11 cellular contexts compared by ENCODE assay signal in genomic region chr6:30912746-30913520, GRCh38. TPM values are rescaled to one million over a fixed set of nuclear protein-coding genes. Genes with fewer than 3 reads are reported as not detected.
DNase-seq lines count a peak whose midpoint lies in the region; ATAC-seq, FAIRE-seq and TF ChIP-seq lines count a peak whose summit lies in the region.
"Had no signal": no experiment of that assay in that cellular context is flagged by ENCODE, and none has a peak within 500 bp of the region (broad histone marks: within the 10 kb centered on the region; RNA-seq: fewer than 3 reads in every experiment).

No MANE protein-coding gene starts in this region.

- DNase-seq in LHCN-M2 (ENCODE audit: low read depth) (peak; percentile 35), HepG2 (ENCODE audit: low spot score) (no peak), stomach (no peak), MG63 (no peak)
- no peak for DNase-seq in activated naive CD8-positive, alpha-beta T cell treated with anti-CD3 and anti-CD28 coated beads, Interleukin-2, amount 10 ng/mL, durations not matched to agents 7 days and 5 days
- DNase-seq: NCI-H510A, small intestine had no signal

- WGBS in HepG2 (ENCODE audit: low lambda C conversion rate): 95% methylated on average over 8 of the region's 8 CpGs
- WGBS in stomach, 5 donors: 71 to 82% (median 81%) methylated on average over 7 to 8 of the region's 8 CpGs

- no peaks in the 10 kb centered on the region for H3K27me3 Mint-ChIP-seq in activated naive CD8-positive, alpha-beta T cell treated with anti-CD3 and anti-CD28 coated beads, Interleukin-2, amount 10 ng/mL, durations not matched to agents 7 days and 5 days

- TF ChIP-seq CTCF in HepG2 (CRISPR knock-in tag; IDR thresholded peaks at IDR 0.05): no peak
- TF ChIP-seq CTCF in stomach (IDR thresholded peaks at IDR 0.05): no peak

- intact Hi-C loops in HepG2 (cut with micrococcal nuclease; ENCODE audit: unreplicated experiment): no loop called here
- intact Hi-C loops in stomach (cut with DNase I; ENCODE audit: low total_unique reads): no loop called here

- H3K27ac Mint-ChIP-seq in activated naive CD8-positive, alpha-beta T cell treated with anti-CD3 and anti-CD28 coated beads, Interleukin-2, amount 10 ng/mL, durations not matched to agents 7 days and 5 days: peak overlapping the region; percentile 13

- no TSS peak for BruUV-seq in HepG2 (replicated peaks; lab: Mats Ljungman, UMichigan)

- H3K4me2 ChIP-seq in HepG2 (ENCODE audit: low read depth, low read length): no peak overlapping the region

- H2AFZ ChIP-seq in HepG2 (ENCODE audit: low read length): no peak overlapping the region

- H3K9me3 ChIP-seq in HepG2 (ENCODE audit: low read length) (no peaks in the 10 kb centered on the region), stomach (no peaks in the 10 kb centered on the region), MG63 (no peaks in the 10 kb centered on the region)

- no peak for ATAC-seq in activated naive CD8-positive, alpha-beta T cell treated with anti-CD3 and anti-CD28 coated beads, Interleukin-2, amount 10 ng/mL, durations not matched to agents 7 days and 5 days (ENCODE audit: low read depth)
- ATAC-seq in HepG2 (no peak), GM18520 (IDR thresholded peaks at IDR 0.05; ENCODE audit: unreplicated experiment) (no peak), GM19035 (IDR thresholded peaks at IDR 0.05; ENCODE audit: unreplicated experiment) (no peak)

- peak overlapping the region; percentile 61 for H3K27ac ChIP-seq in HepG2 (ENCODE audit: extremely low read length, insufficient read depth, low read length)
- peak overlapping the region in 4 of 5 donors; percentile 87 to 95 (median 93) for H3K27ac ChIP-seq in stomach
- H3K27ac ChIP-seq: HL-60 had no signal

- H3K4me3 Mint-ChIP-seq in activated naive CD8-positive, alpha-beta T cell treated with anti-CD3 and anti-CD28 coated beads, Interleukin-2, amount 10 ng/mL, durations not matched to agents 7 days and 5 days: peak overlapping the region; percentile 98

- TF ChIP-seq RAD21 in HepG2 (CRISPR knock-in tag; IDR thresholded peaks at IDR 0.05): no peak

- H3K36me3 ChIP-seq in HepG2 (replicated peaks in 1 of 2; ENCODE audit: control insufficient read depth in 1 of 2, insufficient read depth in 2 of 2, low read length in 2 of 2): peaks cover 11 to 40% of the 10 kb centered on the region in 2 experiments
- peaks cover 21 to 52% (median 47%) of the 10 kb centered on the region in 4 donors for H3K36me3 ChIP-seq in stomach
- H3K36me3 ChIP-seq in MG63: peaks cover 7% of the 10 kb centered on the region

- H3K9ac ChIP-seq in HepG2 (ENCODE audit: insufficient read depth, low read depth, low read length): no peak overlapping the region

- H4K20me1 ChIP-seq in HepG2 (ENCODE audit: insufficient read depth, low read length): no peaks in the 10 kb centered on the region

- no peak for FAIRE-seq in HepG2 (lab: Jason Lieb, UNC)
- FAIRE-seq: small intestine, urothelium cell line had no signal

- no peaks in the 10 kb centered on the region for H3K9me3 Mint-ChIP-seq in activated naive CD8-positive, alpha-beta T cell treated with anti-CD3 and anti-CD28 coated beads, Interleukin-2, amount 10 ng/mL, durations not matched to agents 7 days and 5 days

- in situ Hi-C loops in HepG2 (cut with HindIII; ENCODE audit: extremely low pct_ligation_motif_present, low pct_unique_long_range_greater_than_20kb): no loop called here

- peaks cover 35% of the 10 kb centered on the region for H3K4me1 Mint-ChIP-seq in activated naive CD8-positive, alpha-beta T cell treated with anti-CD3 and anti-CD28 coated beads, Interleukin-2, amount 10 ng/mL, durations not matched to agents 7 days and 5 days

- H3K4me1 ChIP-seq in HepG2 (ENCODE audit: insufficient read depth, low read length): peaks cover 39% of the 10 kb centered on the region
- H3K4me1 ChIP-seq in stomach: peaks cover 32 to 55% (median 45%) of the 10 kb centered on the region in 4 donors

- H3K27me3 ChIP-seq in HepG2 (ENCODE audit: control insufficient read depth in 1 of 2, insufficient read depth in 2 of 2, low read length in 2 of 2) (no peaks in the 10 kb centered on the region; a peak in 1 of 5 replicates), stomach (no peaks in the 10 kb centered on the region), MG63 (no peaks in the 10 kb centered on the region)

- H3K4me3 ChIP-seq in HepG2 (replicated peaks in 1 of 3; ENCODE audit: insufficient read depth in 1 of 3, low read depth in 2 of 3, low read length in 3 of 3) (no peak overlapping the region), stomach (peak overlapping the region in 1 of 4 donors; percentile 56), MG63 (no peak overlapping the region)

- CTCF ChIA-PET in HepG2 (lab: Yijun Ruan, JAX; ENCODE audit: low intra/inter-chr PET ratio, low total read pairs): no interaction called here

- POLR2A ChIA-PET in activated naive CD8-positive, alpha-beta T cell treated with anti-CD3 and anti-CD28 coated beads, Interleukin-2, amount 10 ng/mL, durations not matched to agents 7 days and 5 days (lab: Charles Lee): interaction anchor here (0.8 to 2.9 kb wide), 11 partner anchors 8 to 265 kb away, joined by 3 to 13 read pairs (median 3); no protein-coding TSS in a partner anchor
- POLR2A ChIA-PET in HepG2 (lab: Yijun Ruan, JAX): interaction anchor here (1.1 to 3.4 kb wide), 11 partner anchors 8 to 196 kb away, joined by 3 to 24 read pairs (median 7); partner anchors contain the start of genes DDR1 and MDC1

- TF ChIP-seq EP300 in HepG2 (IDR thresholded peaks at IDR 0.05; ENCODE audit: low read depth in 2 of 2, low read length in 2 of 2) (no peak), HepG2 (CRISPR knock-in tag; IDR thresholded peaks at IDR 0.05; ENCODE audit: borderline replicate concordance) (no peak), stomach (IDR thresholded peaks at IDR 0.05) (no peak)

- TF ChIP-seq POLR2A in HepG2 (IDR thresholded peaks at IDR 0.05; ENCODE audit: insufficient read depth in 1 of 2, low read depth in 2 of 2, low read length in 2 of 2) (no peak), stomach (IDR thresholded peaks at IDR 0.05) (no peak)

- H3K36me3 Mint-ChIP-seq in activated naive CD8-positive, alpha-beta T cell treated with anti-CD3 and anti-CD28 coated beads, Interleukin-2, amount 10 ng/mL, durations not matched to agents 7 days and 5 days: peaks cover 17% of the 10 kb centered on the region

- H3K79me2 ChIP-seq in HepG2 (ENCODE audit: insufficient read depth, low read length): peaks cover 28% of the 10 kb centered on the region

RNA-seq across cellular contexts. Expression of gene VARS2, which starts 1.1 kb away (rescaled TPM):
- 21.9 and 26.5 TPM in 2 replicates for total RNA-seq in LHCN-M2 (2014; rRNA removed)
- 17.5 TPM for polyA plus RNA-seq in LHCN-M2 (2012)
- 10 to 100 TPM; 38.0 to 43.1 TPM for total RNA-seq in activated naive CD8-positive, alpha-beta T cell treated with anti-CD3 and anti-CD28 coated beads, Interleukin-2, amount 10 ng/mL, durations not matched to agents 7 days and 5 days
- 45.9 and 71.8 TPM in 2 replicates for total RNA-seq in HepG2 (2016; rRNA removed; fragmentation: Illumina TruSeq; extraction: Trizol)
- total RNA-seq in HepG2 (2016; cell fraction: cytosol; rRNA removed; fragmentation: Illumina TruSeq; extraction: Trizol; ENCODE audit: low read depth): 12.3 and 14.4 TPM in 2 replicates
- total RNA-seq in HepG2 (2016; cell fraction: insoluble cytoplasmic fraction; rRNA removed; fragmentation: Illumina TruSeq; extraction: Trizol): 38.9 and 75.5 TPM in 2 replicates
- total RNA-seq in HepG2 (2016; cell fraction: membrane; rRNA removed; fragmentation: Illumina TruSeq; extraction: Trizol): 27.5 and 28.2 TPM in 2 replicates
- total RNA-seq in HepG2 (2016; cell fraction: nucleus; rRNA removed; fragmentation: Illumina TruSeq; extraction: Trizol): 63.3 and 78.0 TPM in 2 replicates
- polyA plus RNA-seq in HepG2 (2011; rRNA removed): 61.8 and 68.8 TPM in 2 replicates
- 21.9 and 29.1 TPM in 2 replicates for polyA plus RNA-seq in HepG2 (2011; cell fraction: cytosol; rRNA removed)
- polyA plus RNA-seq in HepG2 (2011; cell fraction: nucleus; rRNA removed): 392 and 449 TPM in 2 replicates
- 45.5 and 49.9 TPM in 2 replicates for polyA plus RNA-seq in HepG2 (2012)
- 9.2 and 9.4 TPM in 2 replicates for polyA plus RNA-seq in HepG2 (2016; cell fraction: cytosol; fragmentation: Illumina TruSeq; extraction: Trizol; ENCODE audit: low read depth)
- polyA plus RNA-seq in HepG2 (2016; cell fraction: insoluble cytoplasmic fraction; fragmentation: Illumina TruSeq; extraction: Trizol; ENCODE audit: low read depth): 31.3 and 38.2 TPM in 2 replicates
- polyA plus RNA-seq in HepG2 (2016; cell fraction: membrane; fragmentation: Illumina TruSeq; extraction: Trizol; ENCODE audit: low read depth): 17.7 and 19.1 TPM in 2 replicates
- 189 and 203 TPM in 2 replicates for polyA plus RNA-seq in HepG2 (2016; cell fraction: nucleus; fragmentation: Illumina TruSeq; extraction: Trizol; ENCODE audit: insufficient read depth, low read depth)
- polyA minus RNA-seq in HepG2 (2011; rRNA and poly(A)+ RNA removed; ENCODE audit: low replicate concordance): 37.3 and 128 TPM in 2 replicates
- 32.2 and 37.4 TPM in 2 replicates for polyA minus RNA-seq in HepG2 (2011; cell fraction: cytosol; rRNA and poly(A)+ RNA removed)
- 56.0 and 56.3 TPM in 2 replicates for polyA minus RNA-seq in HepG2 (2011; cell fraction: nucleus; rRNA and poly(A)+ RNA removed)
- total RNA-seq in stomach: 10 to 100 TPM in 4 of 5 donors, 1 to 10 TPM in 1; 1.2 to 61.6 (median 22.7) TPM
- polyA plus RNA-seq in stomach: 10 to 100 TPM; 17.9 to 21.8 (median 18.5) TPM
- total RNA-seq in MG63 (2014; rRNA removed; shearing (Covaris generic); ENCODE audit: low replicate concordance): 10.7 and 23.6 TPM in 2 replicates

RNA-seq across cellular contexts. Expression of gene GTF2H4, which starts 4.9 kb away (rescaled TPM):
- 9.0 and 16.2 TPM in 2 replicates for total RNA-seq in LHCN-M2 (2014; rRNA removed)
- 18.7 TPM for polyA plus RNA-seq in LHCN-M2 (2012)
- total RNA-seq in activated naive CD8-positive, alpha-beta T cell treated with anti-CD3 and anti-CD28 coated beads, Interleukin-2, amount 10 ng/mL, durations not matched to agents 7 days and 5 days: 10 to 100 TPM; 26.7 to 36.2 TPM
- total RNA-seq in HepG2 (2016; rRNA removed; fragmentation: Illumina TruSeq; extraction: Trizol): 15.9 and 18.0 TPM in 2 replicates
- 1.5 and 3.1 TPM in 2 replicates for total RNA-seq in HepG2 (2016; cell fraction: cytosol; rRNA removed; fragmentation: Illumina TruSeq; extraction: Trizol; ENCODE audit: low read depth)
- total RNA-seq in HepG2 (2016; cell fraction: insoluble cytoplasmic fraction; rRNA removed; fragmentation: Illumina TruSeq; extraction: Trizol): 14.1 and 17.5 TPM in 2 replicates
- 4.5 and 5.7 TPM in 2 replicates for total RNA-seq in HepG2 (2016; cell fraction: membrane; rRNA removed; fragmentation: Illumina TruSeq; extraction: Trizol)
- total RNA-seq in HepG2 (2016; cell fraction: nucleus; rRNA removed; fragmentation: Illumina TruSeq; extraction: Trizol): 27.0 and 30.2 TPM in 2 replicates
- 49.3 and 58.3 TPM in 2 replicates for polyA plus RNA-seq in HepG2 (2011; rRNA removed)
- polyA plus RNA-seq in HepG2 (2011; cell fraction: cytosol; rRNA removed): 19.9 and 20.1 TPM in 2 replicates
- polyA plus RNA-seq in HepG2 (2011; cell fraction: nucleus; rRNA removed): 258 and 287 TPM in 2 replicates
- polyA plus RNA-seq in HepG2 (2012): 29.0 and 51.4 TPM in 2 replicates
- polyA plus RNA-seq in HepG2 (2016; cell fraction: cytosol; fragmentation: Illumina TruSeq; extraction: Trizol; ENCODE audit: low read depth): 2.6 and 3.1 TPM in 2 replicates
- polyA plus RNA-seq in HepG2 (2016; cell fraction: insoluble cytoplasmic fraction; fragmentation: Illumina TruSeq; extraction: Trizol; ENCODE audit: low read depth): 25.8 and 31.0 TPM in 2 replicates
- 4.9 and 6.0 TPM in 2 replicates for polyA plus RNA-seq in HepG2 (2016; cell fraction: membrane; fragmentation: Illumina TruSeq; extraction: Trizol; ENCODE audit: low read depth)
- 114 and 125 TPM in 2 replicates for polyA plus RNA-seq in HepG2 (2016; cell fraction: nucleus; fragmentation: Illumina TruSeq; extraction: Trizol; ENCODE audit: insufficient read depth, low read depth)
- 25.0 and 30.0 TPM in 2 replicates for polyA minus RNA-seq in HepG2 (2011; rRNA and poly(A)+ RNA removed; ENCODE audit: low replicate concordance)
- polyA minus RNA-seq in HepG2 (2011; cell fraction: cytosol; rRNA and poly(A)+ RNA removed): 4.9 and 8.5 TPM in 2 replicates
- polyA minus RNA-seq in HepG2 (2011; cell fraction: nucleus; rRNA and poly(A)+ RNA removed): 61.3 and 64.4 TPM in 2 replicates
- 10 to 100 TPM in 2 of 5 donors, 1 to 10 TPM in 3; 3.9 to 67.4 (median 8.1) TPM for total RNA-seq in stomach
- polyA plus RNA-seq in stomach: 10 to 100 TPM; 15.3 to 29.6 (median 17.6) TPM
- 18.8 and 26.4 TPM in 2 replicates for total RNA-seq in MG63 (2014; rRNA removed; shearing (Covaris generic); ENCODE audit: low replicate concordance)

RNA-seq across cellular contexts. Expression of gene SFTA2, which starts 19.0 kb away (rescaled TPM):
- total RNA-seq in LHCN-M2 (2014; rRNA removed) (not detected in 2 replicates), HepG2 (2016; rRNA removed; fragmentation: Illumina TruSeq; extraction: Trizol) (not detected in 2 replicates), stomach (10 to 100 TPM in 1 of 5 donors, 1 to 10 TPM in 1, not detected in 3; 2.8 to 15.2 TPM)
- polyA plus RNA-seq in LHCN-M2 (2012): not detected
- total RNA-seq in activated naive CD8-positive, alpha-beta T cell treated with anti-CD3 and anti-CD28 coated beads, Interleukin-2, amount 10 ng/mL, durations not matched to agents 7 days and 5 days: not detected
- not detected in 2 replicates for total RNA-seq in HepG2 (2016; cell fraction: cytosol; rRNA removed; fragmentation: Illumina TruSeq; extraction: Trizol; ENCODE audit: low read depth)
- not detected in 2 replicates for total RNA-seq in HepG2 (2016; cell fraction: insoluble cytoplasmic fraction; rRNA removed; fragmentation: Illumina TruSeq; extraction: Trizol)
- not detected in 2 replicates for total RNA-seq in HepG2 (2016; cell fraction: membrane; rRNA removed; fragmentation: Illumina TruSeq; extraction: Trizol)
- not detected in 2 replicates for total RNA-seq in HepG2 (2016; cell fraction: nucleus; rRNA removed; fragmentation: Illumina TruSeq; extraction: Trizol)
- polyA plus RNA-seq in HepG2 (2011; rRNA removed) (not detected in 2 replicates), stomach (10 to 100 TPM; 10.2 to 94.7 (median 44.1) TPM)
- not detected in 2 replicates for polyA plus RNA-seq in HepG2 (2011; cell fraction: cytosol; rRNA removed)
- polyA plus RNA-seq in HepG2 (2011; cell fraction: nucleus; rRNA removed): not detected in 2 replicates
- not detected in 2 replicates for polyA plus RNA-seq in HepG2 (2012)
- polyA plus RNA-seq in HepG2 (2016; cell fraction: cytosol; fragmentation: Illumina TruSeq; extraction: Trizol; ENCODE audit: low read depth): not detected in 2 replicates
- not detected in 2 replicates for polyA plus RNA-seq in HepG2 (2016; cell fraction: insoluble cytoplasmic fraction; fragmentation: Illumina TruSeq; extraction: Trizol; ENCODE audit: low read depth)
- polyA plus RNA-seq in HepG2 (2016; cell fraction: membrane; fragmentation: Illumina TruSeq; extraction: Trizol; ENCODE audit: low read depth): not detected in 2 replicates
- not detected in 2 replicates for polyA plus RNA-seq in HepG2 (2016; cell fraction: nucleus; fragmentation: Illumina TruSeq; extraction: Trizol; ENCODE audit: insufficient read depth, low read depth)
- polyA minus RNA-seq in HepG2 (2011; rRNA and poly(A)+ RNA removed; ENCODE audit: low replicate concordance): not detected in 2 replicates
- not detected in 2 replicates for polyA minus RNA-seq in HepG2 (2011; cell fraction: cytosol; rRNA and poly(A)+ RNA removed)
- not detected in 2 replicates for polyA minus RNA-seq in HepG2 (2011; cell fraction: nucleus; rRNA and poly(A)+ RNA removed)
- total RNA-seq in MG63 (2014; rRNA removed; shearing (Covaris generic); ENCODE audit: low replicate concordance): not detected in 2 replicates

RNA-seq across cellular contexts. Expression of gene MUCL3, which starts 27.8 kb away (rescaled TPM):
- total RNA-seq in LHCN-M2 (2014; rRNA removed): not detected in 2 replicates
- polyA plus RNA-seq in LHCN-M2 (2012): 0.04 TPM
- total RNA-seq in activated naive CD8-positive, alpha-beta T cell treated with anti-CD3 and anti-CD28 coated beads, Interleukin-2, amount 10 ng/mL, durations not matched to agents 7 days and 5 days: not detected
- not detected in 2 replicates for total RNA-seq in HepG2 (2016; rRNA removed; fragmentation: Illumina TruSeq; extraction: Trizol)
- not detected in 2 replicates for total RNA-seq in HepG2 (2016; cell fraction: cytosol; rRNA removed; fragmentation: Illumina TruSeq; extraction: Trizol; ENCODE audit: low read depth)
- total RNA-seq in HepG2 (2016; cell fraction: insoluble cytoplasmic fraction; rRNA removed; fragmentation: Illumina TruSeq; extraction: Trizol): not detected in 2 replicates
- not detected in 2 replicates for total RNA-seq in HepG2 (2016; cell fraction: membrane; rRNA removed; fragmentation: Illumina TruSeq; extraction: Trizol)
- not detected in 2 replicates for total RNA-seq in HepG2 (2016; cell fraction: nucleus; rRNA removed; fragmentation: Illumina TruSeq; extraction: Trizol)
- polyA plus RNA-seq in HepG2 (2011; rRNA removed): not detected in 2 replicates
- not detected in 2 replicates for polyA plus RNA-seq in HepG2 (2011; cell fraction: cytosol; rRNA removed)
- not detected in 2 replicates for polyA plus RNA-seq in HepG2 (2011; cell fraction: nucleus; rRNA removed)
- not detected in 2 replicates for polyA plus RNA-seq in HepG2 (2012)
- polyA plus RNA-seq in HepG2 (2016; cell fraction: cytosol; fragmentation: Illumina TruSeq; extraction: Trizol; ENCODE audit: low read depth): not detected in 2 replicates
- polyA plus RNA-seq in HepG2 (2016; cell fraction: insoluble cytoplasmic fraction; fragmentation: Illumina TruSeq; extraction: Trizol; ENCODE audit: low read depth): not detected in 2 replicates
- polyA plus RNA-seq in HepG2 (2016; cell fraction: membrane; fragmentation: Illumina TruSeq; extraction: Trizol; ENCODE audit: low read depth): not detected in 2 replicates
- polyA plus RNA-seq in HepG2 (2016; cell fraction: nucleus; fragmentation: Illumina TruSeq; extraction: Trizol; ENCODE audit: insufficient read depth, low read depth): not detected in 2 replicates
- not detected in 2 replicates for polyA minus RNA-seq in HepG2 (2011; rRNA and poly(A)+ RNA removed; ENCODE audit: low replicate concordance)
- not detected in 2 replicates for polyA minus RNA-seq in HepG2 (2011; cell fraction: cytosol; rRNA and poly(A)+ RNA removed)
- not detected in 2 replicates for polyA minus RNA-seq in HepG2 (2011; cell fraction: nucleus; rRNA and poly(A)+ RNA removed)
- total RNA-seq in stomach: 100 to 1,000 TPM in 3 of 5 donors, 10 to 100 TPM in 1, under 1 TPM in 1; 0.87 to 346 (median 168) TPM
- 10 to 100 TPM; 17.5 to 83.3 (median 39.6) TPM for polyA plus RNA-seq in stomach
- not detected in 2 replicates for total RNA-seq in MG63 (2014; rRNA removed; shearing (Covaris generic); ENCODE audit: low replicate concordance)

RNA-seq across cellular contexts. Expression of gene DDR1, which starts 28.6 kb away (rescaled TPM):
- 43.1 and 47.0 TPM in 2 replicates for total RNA-seq in LHCN-M2 (2014; rRNA removed)
- 54.1 TPM for polyA plus RNA-seq in LHCN-M2 (2012)
- 10 to 100 TPM; 10.9 to 11.3 TPM for total RNA-seq in activated naive CD8-positive, alpha-beta T cell treated with anti-CD3 and anti-CD28 coated beads, Interleukin-2, amount 10 ng/mL, durations not matched to agents 7 days and 5 days
- total RNA-seq in HepG2 (2016; rRNA removed; fragmentation: Illumina TruSeq; extraction: Trizol): 7.0 and 16.7 TPM in 2 replicates
- total RNA-seq in HepG2 (2016; cell fraction: cytosol; rRNA removed; fragmentation: Illumina TruSeq; extraction: Trizol; ENCODE audit: low read depth): 5.8 and 8.2 TPM in 2 replicates
- total RNA-seq in HepG2 (2016; cell fraction: insoluble cytoplasmic fraction; rRNA removed; fragmentation: Illumina TruSeq; extraction: Trizol): 6.0 and 18.2 TPM in 2 replicates
- total RNA-seq in HepG2 (2016; cell fraction: membrane; rRNA removed; fragmentation: Illumina TruSeq; extraction: Trizol): 8.1 and 9.1 TPM in 2 replicates
- 18.1 and 22.9 TPM in 2 replicates for total RNA-seq in HepG2 (2016; cell fraction: nucleus; rRNA removed; fragmentation: Illumina TruSeq; extraction: Trizol)
- polyA plus RNA-seq in HepG2 (2011; rRNA removed): 20.2 and 25.0 TPM in 2 replicates
- 18.2 and 20.9 TPM in 2 replicates for polyA plus RNA-seq in HepG2 (2011; cell fraction: cytosol; rRNA removed)
- 49.4 and 65.3 TPM in 2 replicates for polyA plus RNA-seq in HepG2 (2011; cell fraction: nucleus; rRNA removed)
- polyA plus RNA-seq in HepG2 (2012): 21.2 TPM in 2 replicates
- 1.3 and 1.5 TPM in 2 replicates for polyA plus RNA-seq in HepG2 (2016; cell fraction: cytosol; fragmentation: Illumina TruSeq; extraction: Trizol; ENCODE audit: low read depth)
- 6.6 and 7.2 TPM in 2 replicates for polyA plus RNA-seq in HepG2 (2016; cell fraction: insoluble cytoplasmic fraction; fragmentation: Illumina TruSeq; extraction: Trizol; ENCODE audit: low read depth)
- polyA plus RNA-seq in HepG2 (2016; cell fraction: membrane; fragmentation: Illumina TruSeq; extraction: Trizol; ENCODE audit: low read depth): 3.5 and 3.7 TPM in 2 replicates
- 37.9 and 40.3 TPM in 2 replicates for polyA plus RNA-seq in HepG2 (2016; cell fraction: nucleus; fragmentation: Illumina TruSeq; extraction: Trizol; ENCODE audit: insufficient read depth, low read depth)
- 53.5 and 64.7 TPM in 2 replicates for polyA minus RNA-seq in HepG2 (2011; rRNA and poly(A)+ RNA removed; ENCODE audit: low replicate concordance)
- 28.8 and 29.1 TPM in 2 replicates for polyA minus RNA-seq in HepG2 (2011; cell fraction: cytosol; rRNA and poly(A)+ RNA removed)
- 25.2 and 31.7 TPM in 2 replicates for polyA minus RNA-seq in HepG2 (2011; cell fraction: nucleus; rRNA and poly(A)+ RNA removed)
- total RNA-seq in stomach: 100 to 1,000 TPM in 3 of 5 donors, 10 to 100 TPM in 2; 51.3 to 144 (median 109) TPM
- polyA plus RNA-seq in stomach: 10 to 100 TPM; 17.6 to 88.7 (median 49.4) TPM
- total RNA-seq in MG63 (2014; rRNA removed; shearing (Covaris generic); ENCODE audit: low replicate concordance): 16.7 and 52.0 TPM in 2 replicates
